9 cellular contexts compared by ENCODE assay signal in genomic region chr2:27353762-27354596, GRCh38. TPM values are rescaled to one million over a fixed set of nuclear protein-coding genes. Genes with fewer than 3 reads are reported as not detected.
DNase-seq lines count a peak whose midpoint lies in the region; ATAC-seq and TF ChIP-seq lines count a peak whose summit lies in the region.
"Had no signal": no experiment of that assay in that cellular context is flagged by ENCODE, and none has a peak within 500 bp of the region (broad histone marks: within the 10 kb centered on the region; RNA-seq: fewer than 3 reads in every experiment).

No MANE protein-coding gene starts in this region.

- peaks cover 70% of the 10 kb centered on the region for H3K4me1 Mint-ChIP-seq in CD4-positive, alpha-beta T cell (ENCODE audit: low read depth)
- peaks cover 54% of the 10 kb centered on the region for H3K4me1 Mint-ChIP-seq in activated T-helper 1 cell treated with anti-CD3 and anti-CD28 coated beads, Interleukin-12 subunit alpha, Interleukin-12 subunit beta, Interleukin-2, Interleukin-4 antibody, amounts not matched to agents 30 ng/mL and 10 ng/mL and 1 ng/mL, durations not matched to agents 14 hours and 24 hours and 36 hours (ENCODE audit: low read depth)
- peaks cover 32% of the 10 kb centered on the region for H3K4me1 Mint-ChIP-seq in memory B cell

- peaks cover 32% of the 10 kb centered on the region for H3K36me3 Mint-ChIP-seq in CD4-positive, alpha-beta T cell (ENCODE audit: low read depth)
- H3K36me3 Mint-ChIP-seq in activated T-helper 1 cell treated with anti-CD3 and anti-CD28 coated beads, Interleukin-12 subunit alpha, Interleukin-12 subunit beta, Interleukin-2, Interleukin-4 antibody, amounts not matched to agents 30 ng/mL and 10 ng/mL and 1 ng/mL, durations not matched to agents 14 hours and 24 hours and 36 hours (ENCODE audit: low read depth) = peaks cover 13% of the 10 kb centered on the region
- H3K36me3 Mint-ChIP-seq in memory B cell = peaks cover 5% of the 10 kb centered on the region

- H3K27ac ChIP-seq in CD4-positive, alpha-beta T cell (ENCODE audit: low read depth, low read length) = no peak overlapping the region
- H3K27ac ChIP-seq in substantia nigra (ENCODE audit: low read depth, low read length, poor library complexity, severe bottlenecking) = no peak overlapping the region
- H3K27ac ChIP-seq: thoracic aorta had no signal

- no peaks in the 10 kb centered on the region for H3K9me3 Mint-ChIP-seq in CD4-positive, alpha-beta T cell
- no peaks in the 10 kb centered on the region for H3K9me3 Mint-ChIP-seq in activated T-helper 1 cell treated with anti-CD3 and anti-CD28 coated beads, Interleukin-12 subunit alpha, Interleukin-12 subunit beta, Interleukin-2, Interleukin-4 antibody, amounts not matched to agents 30 ng/mL and 10 ng/mL and 1 ng/mL, durations not matched to agents 14 hours and 24 hours and 36 hours
- no peaks in the 10 kb centered on the region for H3K9me3 Mint-ChIP-seq in memory B cell

- no peaks in the 10 kb centered on the region for H3K9me3 ChIP-seq in CD4-positive, alpha-beta T cell (ENCODE audit: control insufficient read depth, low read length)
- H3K9me3 ChIP-seq: thoracic aorta had no signal

- no peak for TF ChIP-seq CTCF in CD4-positive, alpha-beta T cell (IDR thresholded peaks at IDR 0.05)

- H3K27me3 Mint-ChIP-seq in CD4-positive, alpha-beta T cell = no peaks in the 10 kb centered on the region
- no peaks in the 10 kb centered on the region for H3K27me3 Mint-ChIP-seq in activated T-helper 1 cell treated with anti-CD3 and anti-CD28 coated beads, Interleukin-12 subunit alpha, Interleukin-12 subunit beta, Interleukin-2, Interleukin-4 antibody, amounts not matched to agents 30 ng/mL and 10 ng/mL and 1 ng/mL, durations not matched to agents 14 hours and 24 hours and 36 hours (ENCODE audit: insufficient read depth)
- no peaks in the 10 kb centered on the region for H3K27me3 Mint-ChIP-seq in memory B cell

- peak overlapping the region; percentile 71 for H3K4me3 Mint-ChIP-seq in CD4-positive, alpha-beta T cell
- peak overlapping the region; percentile 62 for H3K4me3 Mint-ChIP-seq in activated T-helper 1 cell treated with anti-CD3 and anti-CD28 coated beads, Interleukin-12 subunit alpha, Interleukin-12 subunit beta, Interleukin-2, Interleukin-4 antibody, amounts not matched to agents 30 ng/mL and 10 ng/mL and 1 ng/mL, durations not matched to agents 14 hours and 24 hours and 36 hours
- H3K4me3 Mint-ChIP-seq in memory B cell = peak overlapping the region; percentile 15

- intact Hi-C loops in CD4-positive, alpha-beta T cell (cut with DNase I, micrococcal nuclease) = no loop called here
- intact Hi-C loops in activated T-helper 1 cell treated with anti-CD3 and anti-CD28 coated beads, Interleukin-12 subunit alpha, Interleukin-12 subunit beta, Interleukin-2, Interleukin-4 antibody, amounts not matched to agents 30 ng/mL and 10 ng/mL and 1 ng/mL, durations not matched to agents 14 hours and 24 hours and 36 hours (cut with micrococcal nuclease) = loop anchor here (10.0 kb wide), 1 partner anchor 1541 kb away; the partner anchor contains the start of gene WDR43

- CTCF ChIA-PET in CD4-positive, alpha-beta T cell (lab: Charles Lee) = interaction anchor here (0.8 kb wide), 1 partner anchor 16 kb away, joined by 3 read pairs; no protein-coding TSS in a partner anchor

- no peaks in the 10 kb centered on the region for H3K27me3 ChIP-seq in CD4-positive, alpha-beta T cell (ENCODE audit: control insufficient read depth, insufficient read depth, low read length)

- no peak for DNase-seq in CD4-positive, alpha-beta T cell
- DNase-seq in HT-29 (ENCODE audit: low spot score) (peak; percentile 25), memory B cell (ENCODE audit: low spot score in 2 of 2) (no peak), D341Med (ENCODE audit: low spot score) (no peak), substantia nigra (lab: John Stamatoyannopoulos, UW) (no peak)
- no peak for DNase-seq in activated T-helper 1 cell treated with anti-CD3 and anti-CD28 coated beads, Interleukin-12 subunit alpha, Interleukin-12 subunit beta, Interleukin-2, Interleukin-4 antibody, amounts not matched to agents 30 ng/mL and 10 ng/mL and 1 ng/mL, durations not matched to agents 14 hours and 24 hours and 36 hours (ENCODE audit: low spot score)

- no peak for ATAC-seq in CD4-positive, alpha-beta T cell (ENCODE audit: poor library complexity)
- ATAC-seq in memory B cell (ENCODE audit: low read depth) = no peak
- no peak for ATAC-seq in GM18498 (IDR thresholded peaks at IDR 0.05; ENCODE audit: unreplicated experiment)
- no peak for ATAC-seq in HG03354 (IDR thresholded peaks at IDR 0.05; ENCODE audit: poor library complexity, severe bottlenecking, unreplicated experiment)

- POLR2A ChIA-PET in CD4-positive, alpha-beta T cell (lab: Charles Lee) = interaction anchor here (1.3 kb wide), 1 partner anchor 55 kb away, joined by 3 read pairs; the partner anchor contains the start of gene PPM1G

- peak overlapping the region; percentile 99 for H3K27ac Mint-ChIP-seq in CD4-positive, alpha-beta T cell
- no peak overlapping the region for H3K27ac Mint-ChIP-seq in activated T-helper 1 cell treated with anti-CD3 and anti-CD28 coated beads, Interleukin-12 subunit alpha, Interleukin-12 subunit beta, Interleukin-2, Interleukin-4 antibody, amounts not matched to agents 30 ng/mL and 10 ng/mL and 1 ng/mL, durations not matched to agents 14 hours and 24 hours and 36 hours
- H3K27ac Mint-ChIP-seq in memory B cell = peak overlapping the region; percentile 24

RNA-seq across cellular contexts. Expression of gene GTF3C2, which starts 2.6 kb away (rescaled TPM):
- total RNA-seq in CD4-positive, alpha-beta T cell = 10 to 100 TPM; 54.6 to 56.8 TPM
- 62.4 and 65.1 TPM in 2 replicates for total RNA-seq in HT-29 (2014; rRNA removed; shearing (Covaris generic))
- 86.3 and 86.6 TPM in 2 replicates for total RNA-seq in activated T-helper 1 cell treated with anti-CD3 and anti-CD28 coated beads, Interleukin-12 subunit alpha, Interleukin-12 subunit beta, Interleukin-2, Interleukin-4 antibody, amounts not matched to agents 30 ng/mL and 10 ng/mL and 1 ng/mL, durations not matched to agents 14 hours and 24 hours and 36 hours

RNA-seq across cellular contexts. Expression of gene EIF2B4, which starts 16.2 kb away (rescaled TPM):
- total RNA-seq in CD4-positive, alpha-beta T cell = 10 to 100 TPM; 33.2 to 34.0 TPM
- 26.6 and 31.9 TPM in 2 replicates for total RNA-seq in HT-29 (2014; rRNA removed; shearing (Covaris generic))
- total RNA-seq in activated T-helper 1 cell treated with anti-CD3 and anti-CD28 coated beads, Interleukin-12 subunit alpha, Interleukin-12 subunit beta, Interleukin-2, Interleukin-4 antibody, amounts not matched to agents 30 ng/mL and 10 ng/mL and 1 ng/mL, durations not matched to agents 14 hours and 24 hours and 36 hours = 53.9 and 55.8 TPM in 2 replicates

RNA-seq across cellular contexts. Expression of gene SNX17, which starts 16.4 kb away (rescaled TPM):
- 10 to 100 TPM; 66.3 to 67.9 TPM for total RNA-seq in CD4-positive, alpha-beta T cell
- 72.8 and 79.9 TPM in 2 replicates for total RNA-seq in HT-29 (2014; rRNA removed; shearing (Covaris generic))
- total RNA-seq in activated T-helper 1 cell treated with anti-CD3 and anti-CD28 coated beads, Interleukin-12 subunit alpha, Interleukin-12 subunit beta, Interleukin-2, Interleukin-4 antibody, amounts not matched to agents 30 ng/mL and 10 ng/mL and 1 ng/mL, durations not matched to agents 14 hours and 24 hours and 36 hours = 134 and 137 TPM in 2 replicates

RNA-seq across cellular contexts. Expression of gene ZNF513, which starts 26.6 kb away (rescaled TPM):
- total RNA-seq in CD4-positive, alpha-beta T cell = 10 to 100 TPM; 22.8 to 22.9 TPM
- total RNA-seq in HT-29 (2014; rRNA removed; shearing (Covaris generic)) = 16.0 and 20.4 TPM in 2 replicates
- 14.5 and 16.2 TPM in 2 replicates for total RNA-seq in activated T-helper 1 cell treated with anti-CD3 and anti-CD28 coated beads, Interleukin-12 subunit alpha, Interleukin-12 subunit beta, Interleukin-2, Interleukin-4 antibody, amounts not matched to agents 30 ng/mL and 10 ng/mL and 1 ng/mL, durations not matched to agents 14 hours and 24 hours and 36 hours

RNA-seq across cellular contexts. Expression of gene MPV17, which starts 31.1 kb away (rescaled TPM):
- 10 to 100 TPM; 29.3 to 31.0 TPM for total RNA-seq in CD4-positive, alpha-beta T cell
- total RNA-seq in HT-29 (2014; rRNA removed; shearing (Covaris generic)) = 37.3 and 40.5 TPM in 2 replicates
- total RNA-seq in activated T-helper 1 cell treated with anti-CD3 and anti-CD28 coated beads, Interleukin-12 subunit alpha, Interleukin-12 subunit beta, Interleukin-2, Interleukin-4 antibody, amounts not matched to agents 30 ng/mL and 10 ng/mL and 1 ng/mL, durations not matched to agents 14 hours and 24 hours and 36 hours = 85.9 and 89.9 TPM in 2 replicates

Comparison
In these comparisons a context has a peak if more than half of its experiments do, and no peak if none do; other contexts are left out.
1. H3K4me3 Mint-ChIP-seq: peak in every context shown above with its lines; median percentile 71 in CD4-positive, alpha-beta T cell; 62 in activated T-helper 1 cell treated with anti-CD3 and anti-CD28 coated beads, Interleukin-12 subunit alpha, Interleukin-12 subunit beta, Interleukin-2, Interleukin-4 antibody, amounts not matched to agents 30 ng/mL and 10 ng/mL and 1 ng/mL, durations not matched to agents 14 hours and 24 hours and 36 hours; 15 in memory B cell.